ENCODE assay signal across 8 cellular contexts in genomic region chr7:106166651-106167342, GRCh38.
DNase-seq lines count a peak whose midpoint lies in the region; ATAC-seq and TF ChIP-seq lines count a peak whose summit lies in the region.

No MANE protein-coding gene starts in this region.

- peak; percentile 71 for TF ChIP-seq CTCF in AG09319 (IDR thresholded peaks at IDR 0.05; ENCODE audit: low read depth, low read length)
- TF ChIP-seq CTCF in GM10266 (IDR thresholded peaks at IDR 0.05; ENCODE audit: control insufficient read depth, insufficient read depth, low read depth, missing control alignments): peak; percentile 83
- TF ChIP-seq CTCF in WERI-Rb-1 (IDR thresholded peaks at IDR 0.05; ENCODE audit: low read depth, low read length): peak; percentile 61
- peak; percentile 72 for TF ChIP-seq CTCF in foreskin fibroblast (IDR thresholded peaks at IDR 0.05; ENCODE audit: low read depth, low read length)
- TF ChIP-seq CTCF in neutrophil (IDR thresholded peaks at IDR 0.05): peak; percentile 67

- H3K27ac ChIP-seq in WERI-Rb-1 (no peak overlapping the region), neutrophil (no peak overlapping the region)

- H3K4me1 ChIP-seq in neutrophil (ENCODE audit: control insufficient read depth in 1 of 2, insufficient read depth in 1 of 2, low read depth in 1 of 2, low read length in 1 of 2): peaks cover 0 to 8% of the 10 kb centered on the region in 2 experiments

- H3K27me3 ChIP-seq in WERI-Rb-1 (ENCODE audit: insufficient read depth, low read depth, severe bottlenecking): no peaks in the 10 kb centered on the region
- peaks cover 25% of the 10 kb centered on the region for H3K27me3 ChIP-seq in neutrophil

- no peak overlapping the region for H3K4me3 ChIP-seq in WERI-Rb-1 (ENCODE audit: low read depth, low read length)
- no peak overlapping the region for H3K4me3 ChIP-seq in foreskin fibroblast (ENCODE audit: low read depth in 1 of 2, low read length in 2 of 2)
- H3K4me3 ChIP-seq in neutrophil (ENCODE audit: low read depth in 1 of 2, low read length in 1 of 2): no peak overlapping the region

- ATAC-seq in GM18870 (IDR thresholded peaks at IDR 0.05; ENCODE audit: unreplicated experiment): no peak
- ATAC-seq in GM19455 (IDR thresholded peaks at IDR 0.05; ENCODE audit: unreplicated experiment): no peak

- H3K9me3 ChIP-seq in WERI-Rb-1 (ENCODE audit: severe bottlenecking): no peaks in the 10 kb centered on the region
- H3K9me3 ChIP-seq in neutrophil: no peaks in the 10 kb centered on the region

- no peaks in the 10 kb centered on the region for H3K36me3 ChIP-seq in WERI-Rb-1
- no peaks in the 10 kb centered on the region for H3K36me3 ChIP-seq in neutrophil

- DNase-seq in AG09319 (ENCODE audit: extremely low read depth, low read depth) (peak; percentile 58), GM10266 (ENCODE audit: extremely low spot score) (peak; percentile 40), NCI-H1930 (lab: John Stamatoyannopoulos, UW) (peak; percentile 48 to 68), WERI-Rb-1 (peak; percentile 49), foreskin fibroblast (peak; percentile 47 to 83)
